ENCODE assay signal across 21 cellular contexts in genomic region chr4:53161475-53162423, GRCh38.
"Had no signal": no experiment of that assay in that cellular context is flagged by ENCODE, and none has a peak within 500 bp of the region (broad histone marks: within the 10 kb centered on the region; RNA-seq: fewer than 3 reads in every experiment).

No MANE protein-coding gene starts in this region.

- DNase-seq: activated B cell treated with CpG ODN at 0.5 μM for 24 hours; activated CD4-positive, alpha-beta T cell treated with anti-CD3 and anti-CD28 coated beads, Interleukin-2, amount 10 ng/mL, durations not matched to agents 24 days and 14 days; activated CD8-positive, alpha-beta memory T cell treated with anti-CD3 and anti-CD28 coated beads, Interleukin-2, amount 50 U/mL, for 48 hours; activated gamma-delta T cell; activated T-cell treated with anti-CD3 and anti-CD28 coated beads, Interleukin-2, amount 50 U/mL, for 72 hours; amygdala; body of pancreas; central memory CD4-positive, alpha-beta T cell; cortex of kidney; effector CD8-positive, alpha-beta T cell; esophagus squamous epithelium; gastrocnemius medialis; ovary; stimulated activated CD4-positive, alpha-beta T cell treated with anti-CD3 and anti-CD28 coated beads, Interleukin-2, amount 100 ng/mL, for 48 hours; tibial artery had no signal

- H3K4me3 Mint-ChIP-seq: activated B cell treated with CpG ODN at 0.5 μM for 24 hours; activated CD4-positive, alpha-beta T cell treated with anti-CD3 and anti-CD28 coated beads, Interleukin-2, amount 10 ng/mL, durations not matched to agents 24 days and 14 days; activated T-cell treated with anti-CD3 and anti-CD28 coated beads, Interleukin-2, amount 50 U/mL, for 72 hours; mesothelial cell of epicardium; neural progenitor cell; stimulated activated memory B cell treated with anti-CD40 and anti-IgM and Interleukin-4, amounts not matched to agents 10 μg/mL and 1 μg/mL and 100 μg/mL, for 72 hours; T-helper 2 cell treated with Interferon-gamma antibody and Interleukin-4, amounts not matched to agents 5 μg/mL and 100 μg/mL, for 36 hours had no signal

- H3K4me1 Mint-ChIP-seq: activated B cell treated with CpG ODN at 0.5 μM for 24 hours; activated CD4-positive, alpha-beta T cell treated with anti-CD3 and anti-CD28 coated beads, Interleukin-2, amount 10 ng/mL, durations not matched to agents 24 days and 14 days; neural progenitor cell had no signal

- H3K27me3 Mint-ChIP-seq: activated B cell treated with CpG ODN at 0.5 μM for 24 hours; activated CD4-positive, alpha-beta T cell treated with anti-CD3 and anti-CD28 coated beads, Interleukin-2, amount 10 ng/mL, durations not matched to agents 24 days and 14 days; stimulated activated memory B cell treated with anti-CD40 and anti-IgM and Interleukin-4, amounts not matched to agents 10 μg/mL and 1 μg/mL and 100 μg/mL, for 72 hours had no signal

- ATAC-seq: activated naive CD4-positive, alpha-beta T cell treated with anti-CD3 and anti-CD28 coated beads, Interleukin-2, amount 50 U/mL, for 72 hours; activated T-cell treated with anti-CD3 and anti-CD28 coated beads, Interleukin-2, amount 50 U/mL, for 72 hours; body of pancreas; stimulated activated memory B cell treated with anti-CD40 and anti-IgM and Interleukin-4, amounts not matched to agents 10 μg/mL and 1 μg/mL and 100 μg/mL, for 72 hours had no signal

- H3K9me3 ChIP-seq: body of pancreas, esophagus squamous epithelium, gastrocnemius medialis, ovary, tibial artery, vagina had no signal

- H3K27ac Mint-ChIP-seq: activated B cell treated with CpG ODN at 0.5 μM for 24 hours; activated CD4-positive, alpha-beta T cell treated with anti-CD3 and anti-CD28 coated beads, Interleukin-2, amount 10 ng/mL, durations not matched to agents 24 days and 14 days; activated naive CD4-positive, alpha-beta T cell treated with anti-CD3 and anti-CD28 coated beads, Interleukin-2, amount 50 U/mL, for 72 hours; activated T-cell treated with anti-CD3 and anti-CD28 coated beads, Interleukin-2, amount 50 U/mL, for 72 hours; mesothelial cell of epicardium; neural progenitor cell; stimulated activated memory B cell treated with anti-CD40 and anti-IgM and Interleukin-4, amounts not matched to agents 10 μg/mL and 1 μg/mL and 100 μg/mL, for 72 hours; T-helper 2 cell treated with Interferon-gamma antibody and Interleukin-4, amounts not matched to agents 5 μg/mL and 100 μg/mL, for 36 hours had no signal

- H3K27ac ChIP-seq: body of pancreas, esophagus squamous epithelium, gastrocnemius medialis, neural progenitor cell, ovary, tibial artery, vagina had no signal

- H3K9me3 Mint-ChIP-seq: mesothelial cell of epicardium; neural progenitor cell; stimulated activated memory B cell treated with anti-CD40 and anti-IgM and Interleukin-4, amounts not matched to agents 10 μg/mL and 1 μg/mL and 100 μg/mL, for 72 hours had no signal

- H3K4me1 ChIP-seq: esophagus squamous epithelium, gastrocnemius medialis, neural progenitor cell, vagina had no signal

- H3K36me3 Mint-ChIP-seq: mesothelial cell of epicardium, neural progenitor cell had no signal

- H3K36me3 ChIP-seq: esophagus squamous epithelium, gastrocnemius medialis, neural progenitor cell, ovary, tibial artery, vagina had no signal

- H3K4me3 ChIP-seq: body of pancreas, esophagus squamous epithelium, gastrocnemius medialis, neural progenitor cell, ovary, tibial artery, vagina had no signal

- H3K27me3 ChIP-seq: body of pancreas, esophagus squamous epithelium, gastrocnemius medialis, neural progenitor cell, ovary, tibial artery, vagina had no signal
